1 cellular context compared by ENCODE assay signal in the genomic region with DNA sequence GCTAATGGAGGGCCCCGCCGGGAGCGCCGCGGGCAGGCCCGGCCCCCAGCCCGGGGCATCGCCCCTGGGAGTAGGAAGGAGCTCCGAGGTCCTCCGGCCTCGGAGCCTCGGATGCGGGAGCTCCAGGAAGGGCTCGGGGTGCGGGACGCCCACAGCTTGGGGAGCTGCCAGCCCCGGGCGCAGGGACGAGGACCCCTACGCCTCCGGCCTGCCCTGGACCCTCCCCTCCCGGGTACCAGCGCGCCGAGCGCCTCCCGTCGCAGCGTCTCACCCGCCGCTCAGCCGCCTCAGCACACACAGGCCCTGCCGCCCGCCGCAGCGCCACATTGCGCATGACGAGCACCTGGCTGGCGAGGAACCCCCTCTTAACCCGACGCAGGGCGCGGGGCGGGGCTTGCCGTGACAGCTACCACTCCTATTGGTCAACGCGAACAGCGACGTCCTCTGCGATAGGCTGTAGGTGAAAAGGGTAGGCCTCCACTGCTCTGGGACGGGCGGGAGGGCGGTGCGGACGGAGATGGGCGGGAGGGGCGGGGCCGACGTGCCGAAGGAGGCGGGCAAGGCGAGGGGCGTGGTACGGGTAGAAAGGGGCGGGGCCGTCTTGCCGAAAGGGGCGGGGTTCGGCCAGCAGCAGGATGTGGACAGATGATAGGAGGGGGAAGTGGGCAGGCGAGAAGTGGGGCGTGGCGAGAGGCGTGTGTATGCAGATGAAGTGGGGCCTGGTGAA.
TF ChIP-seq lines count a peak whose summit lies in the region.

A gene with protein sequence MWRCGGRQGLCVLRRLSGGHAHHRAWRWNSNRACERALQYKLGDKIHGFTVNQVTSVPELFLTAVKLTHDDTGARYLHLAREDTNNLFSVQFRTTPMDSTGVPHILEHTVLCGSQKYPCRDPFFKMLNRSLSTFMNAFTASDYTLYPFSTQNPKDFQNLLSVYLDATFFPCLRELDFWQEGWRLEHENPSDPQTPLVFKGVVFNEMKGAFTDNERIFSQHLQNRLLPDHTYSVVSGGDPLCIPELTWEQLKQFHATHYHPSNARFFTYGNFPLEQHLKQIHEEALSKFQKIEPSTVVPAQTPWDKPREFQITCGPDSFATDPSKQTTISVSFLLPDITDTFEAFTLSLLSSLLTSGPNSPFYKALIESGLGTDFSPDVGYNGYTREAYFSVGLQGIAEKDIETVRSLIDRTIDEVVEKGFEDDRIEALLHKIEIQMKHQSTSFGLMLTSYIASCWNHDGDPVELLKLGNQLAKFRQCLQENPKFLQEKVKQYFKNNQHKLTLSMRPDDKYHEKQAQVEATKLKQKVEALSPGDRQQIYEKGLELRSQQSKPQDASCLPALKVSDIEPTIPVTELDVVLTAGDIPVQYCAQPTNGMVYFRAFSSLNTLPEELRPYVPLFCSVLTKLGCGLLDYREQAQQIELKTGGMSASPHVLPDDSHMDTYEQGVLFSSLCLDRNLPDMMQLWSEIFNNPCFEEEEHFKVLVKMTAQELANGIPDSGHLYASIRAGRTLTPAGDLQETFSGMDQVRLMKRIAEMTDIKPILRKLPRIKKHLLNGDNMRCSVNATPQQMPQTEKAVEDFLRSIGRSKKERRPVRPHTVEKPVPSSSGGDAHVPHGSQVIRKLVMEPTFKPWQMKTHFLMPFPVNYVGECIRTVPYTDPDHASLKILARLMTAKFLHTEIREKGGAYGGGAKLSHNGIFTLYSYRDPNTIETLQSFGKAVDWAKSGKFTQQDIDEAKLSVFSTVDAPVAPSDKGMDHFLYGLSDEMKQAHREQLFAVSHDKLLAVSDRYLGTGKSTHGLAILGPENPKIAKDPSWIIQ (minus strand): TSS at position 337 of the 727 bp plus-strand sequence. CDS start 10 bp downstream, at position 327.

TF ChIP-seq in HepG2, 621 proteins besides CTCF, POLR2A, EP300 and RAD21 (continued from another document and continues in another):
- TF ChIP-seq, protein P1, sequence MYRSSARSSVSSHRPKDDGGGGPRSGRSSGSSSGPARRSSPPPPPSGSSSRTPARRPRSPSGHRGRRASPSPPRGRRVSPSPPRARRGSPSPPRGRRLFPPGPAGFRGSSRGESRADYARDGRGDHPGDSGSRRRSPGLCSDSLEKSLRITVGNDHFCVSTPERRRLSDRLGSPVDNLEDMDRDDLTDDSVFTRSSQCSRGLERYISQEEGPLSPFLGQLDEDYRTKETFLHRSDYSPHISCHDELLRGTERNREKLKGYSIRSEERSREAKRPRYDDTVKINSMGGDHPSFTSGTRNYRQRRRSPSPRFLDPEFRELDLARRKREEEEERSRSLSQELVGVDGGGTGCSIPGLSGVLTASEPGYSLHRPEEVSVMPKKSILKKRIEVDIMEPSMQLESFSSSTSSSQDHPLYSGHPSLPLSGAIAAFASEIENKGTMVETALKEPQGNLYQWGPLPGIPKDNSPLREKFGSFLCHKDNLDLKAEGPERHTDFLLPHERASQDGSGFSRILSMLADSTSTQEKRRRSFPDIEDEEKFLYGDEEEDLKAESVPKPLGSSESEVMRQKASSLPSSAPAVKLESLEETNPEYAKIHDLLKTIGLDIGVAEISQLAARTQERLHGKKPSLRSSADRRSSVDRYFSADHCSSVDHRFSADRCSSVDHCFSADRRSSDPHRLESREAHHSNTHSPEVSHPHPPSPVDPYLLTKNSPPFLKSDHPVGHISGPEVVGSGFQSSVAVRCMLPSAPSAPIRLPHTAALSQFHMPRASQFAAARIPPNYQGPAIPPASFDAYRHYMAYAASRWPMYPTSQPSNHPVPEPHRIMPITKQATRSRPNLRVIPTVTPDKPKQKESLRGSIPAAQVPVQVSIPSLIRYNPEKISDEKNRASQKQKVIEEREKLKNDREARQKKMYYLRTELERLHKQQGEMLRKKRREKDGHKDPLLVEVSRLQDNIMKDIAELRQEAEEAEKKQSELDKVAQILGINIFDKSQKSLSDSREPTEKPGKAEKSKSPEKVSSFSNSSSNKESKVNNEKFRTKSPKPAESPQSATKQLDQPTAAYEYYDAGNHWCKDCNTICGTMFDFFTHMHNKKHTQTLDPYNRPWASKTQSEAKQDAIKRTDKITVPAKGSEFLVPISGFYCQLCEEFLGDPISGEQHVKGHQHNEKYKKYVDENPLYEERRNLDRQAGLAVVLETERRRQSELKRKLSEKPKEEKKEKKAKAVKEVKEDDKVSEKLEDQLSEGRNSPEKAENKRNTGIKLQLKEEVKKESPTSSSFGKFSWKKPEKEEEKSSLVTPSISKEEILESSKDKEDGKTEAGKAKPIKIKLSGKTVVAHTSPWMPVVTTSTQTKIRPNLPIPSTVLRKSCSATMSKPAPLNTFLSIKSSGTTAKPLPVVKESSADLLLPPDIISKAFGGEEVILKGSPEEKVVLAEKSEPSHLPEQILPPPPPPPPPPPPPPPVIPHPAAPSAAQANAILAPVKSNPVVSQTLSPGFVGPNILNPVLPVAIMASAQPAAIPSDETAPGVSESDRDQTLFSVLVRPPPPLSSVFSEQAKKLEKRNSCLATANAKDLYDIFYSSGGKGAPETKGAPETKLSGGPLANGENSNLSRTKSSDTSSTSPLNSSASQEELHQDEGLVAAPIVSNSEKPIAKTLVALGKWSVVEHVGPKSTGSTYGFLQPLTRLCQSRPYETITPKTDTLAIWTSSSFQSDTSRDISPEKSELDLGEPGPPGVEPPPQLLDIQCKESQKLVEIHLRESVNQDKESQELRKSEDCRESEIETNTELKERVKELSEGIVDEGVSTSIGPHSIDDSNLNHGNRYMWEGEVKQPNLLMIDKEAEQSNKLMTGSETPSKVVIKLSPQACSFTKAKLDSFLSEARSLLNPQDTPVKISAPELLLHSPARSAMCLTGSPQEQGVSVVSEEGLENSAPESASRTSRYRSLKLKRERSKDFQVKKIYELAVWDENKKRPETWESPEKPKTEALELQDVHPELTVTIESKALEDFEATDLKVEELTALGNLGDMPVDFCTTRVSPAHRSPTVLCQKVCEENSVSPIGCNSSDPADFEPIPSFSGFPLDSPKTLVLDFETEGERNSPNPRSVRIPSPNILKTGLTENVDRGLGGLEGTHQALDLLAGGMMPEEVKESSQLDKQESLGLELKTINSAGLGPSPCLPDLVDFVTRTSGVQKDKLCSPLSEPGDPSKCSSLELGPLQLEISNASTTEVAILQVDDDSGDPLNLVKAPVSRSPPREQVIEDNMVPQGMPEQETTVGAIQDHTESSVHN (CRISPR knock-in tag; IDR thresholded peaks at IDR 0.05), result no peak
- TF ChIP-seq, protein P2, sequence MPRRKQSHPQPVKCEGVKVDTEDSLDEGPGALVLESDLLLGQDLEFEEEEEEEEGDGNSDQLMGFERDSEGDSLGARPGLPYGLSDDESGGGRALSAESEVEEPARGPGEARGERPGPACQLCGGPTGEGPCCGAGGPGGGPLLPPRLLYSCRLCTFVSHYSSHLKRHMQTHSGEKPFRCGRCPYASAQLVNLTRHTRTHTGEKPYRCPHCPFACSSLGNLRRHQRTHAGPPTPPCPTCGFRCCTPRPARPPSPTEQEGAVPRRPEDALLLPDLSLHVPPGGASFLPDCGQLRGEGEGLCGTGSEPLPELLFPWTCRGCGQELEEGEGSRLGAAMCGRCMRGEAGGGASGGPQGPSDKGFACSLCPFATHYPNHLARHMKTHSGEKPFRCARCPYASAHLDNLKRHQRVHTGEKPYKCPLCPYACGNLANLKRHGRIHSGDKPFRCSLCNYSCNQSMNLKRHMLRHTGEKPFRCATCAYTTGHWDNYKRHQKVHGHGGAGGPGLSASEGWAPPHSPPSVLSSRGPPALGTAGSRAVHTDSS (CRISPR knock-in tag; conservative IDR thresholded peaks at IDR 0.05), result no peak
- TF ChIP-seq, protein P3, sequence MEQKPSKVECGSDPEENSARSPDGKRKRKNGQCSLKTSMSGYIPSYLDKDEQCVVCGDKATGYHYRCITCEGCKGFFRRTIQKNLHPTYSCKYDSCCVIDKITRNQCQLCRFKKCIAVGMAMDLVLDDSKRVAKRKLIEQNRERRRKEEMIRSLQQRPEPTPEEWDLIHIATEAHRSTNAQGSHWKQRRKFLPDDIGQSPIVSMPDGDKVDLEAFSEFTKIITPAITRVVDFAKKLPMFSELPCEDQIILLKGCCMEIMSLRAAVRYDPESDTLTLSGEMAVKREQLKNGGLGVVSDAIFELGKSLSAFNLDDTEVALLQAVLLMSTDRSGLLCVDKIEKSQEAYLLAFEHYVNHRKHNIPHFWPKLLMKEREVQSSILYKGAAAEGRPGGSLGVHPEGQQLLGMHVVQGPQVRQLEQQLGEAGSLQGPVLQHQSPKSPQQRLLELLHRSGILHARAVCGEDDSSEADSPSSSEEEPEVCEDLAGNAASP (CRISPR knock-in tag; IDR thresholded peaks at IDR 0.05; ENCODE audit: borderline replicate concordance), result peak; percentile 58; the same call in 1 of the 2 replicates
- TF ChIP-seq SP5 (CRISPR knock-in tag; IDR thresholded peaks at IDR 0.05; ENCODE audit: borderline replicate concordance, low read depth), result peak; percentile 27; the same call in 1 of the 2 replicates
- TF ChIP-seq ZFP36L1 (CRISPR knock-in tag; IDR thresholded peaks at IDR 0.05), result peak; percentile 72; the same call in 1 of the 2 replicates
- 0 out of 2 replicates have a peak, but pooled peaks have one; percentile 76 for TF ChIP-seq ZNF430 (CRISPR knock-in tag; IDR thresholded peaks at IDR 0.05)
- TF ChIP-seq, protein P4, sequence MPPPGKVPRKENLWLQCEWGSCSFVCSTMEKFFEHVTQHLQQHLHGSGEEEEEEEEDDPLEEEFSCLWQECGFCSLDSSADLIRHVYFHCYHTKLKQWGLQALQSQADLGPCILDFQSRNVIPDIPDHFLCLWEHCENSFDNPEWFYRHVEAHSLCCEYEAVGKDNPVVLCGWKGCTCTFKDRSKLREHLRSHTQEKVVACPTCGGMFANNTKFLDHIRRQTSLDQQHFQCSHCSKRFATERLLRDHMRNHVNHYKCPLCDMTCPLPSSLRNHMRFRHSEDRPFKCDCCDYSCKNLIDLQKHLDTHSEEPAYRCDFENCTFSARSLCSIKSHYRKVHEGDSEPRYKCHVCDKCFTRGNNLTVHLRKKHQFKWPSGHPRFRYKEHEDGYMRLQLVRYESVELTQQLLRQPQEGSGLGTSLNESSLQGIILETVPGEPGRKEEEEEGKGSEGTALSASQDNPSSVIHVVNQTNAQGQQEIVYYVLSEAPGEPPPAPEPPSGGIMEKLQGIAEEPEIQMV (CRISPR knock-in tag; IDR thresholded peaks at IDR 0.05; ENCODE audit: low read depth), result peak; percentile 35; the same call in 1 of the 2 replicates
- TF ChIP-seq, protein P5, sequence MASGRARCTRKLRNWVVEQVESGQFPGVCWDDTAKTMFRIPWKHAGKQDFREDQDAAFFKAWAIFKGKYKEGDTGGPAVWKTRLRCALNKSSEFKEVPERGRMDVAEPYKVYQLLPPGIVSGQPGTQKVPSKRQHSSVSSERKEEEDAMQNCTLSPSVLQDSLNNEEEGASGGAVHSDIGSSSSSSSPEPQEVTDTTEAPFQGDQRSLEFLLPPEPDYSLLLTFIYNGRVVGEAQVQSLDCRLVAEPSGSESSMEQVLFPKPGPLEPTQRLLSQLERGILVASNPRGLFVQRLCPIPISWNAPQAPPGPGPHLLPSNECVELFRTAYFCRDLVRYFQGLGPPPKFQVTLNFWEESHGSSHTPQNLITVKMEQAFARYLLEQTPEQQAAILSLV (CRISPR knock-in tag; IDR thresholded peaks at IDR 0.05; ENCODE audit: borderline replicate concordance), result peak; percentile 92
- 0 out of 2 replicates have a peak, but pooled peaks have one; percentile 70 for TF ChIP-seq EEA1 (CRISPR knock-in tag; IDR thresholded peaks at IDR 0.05; ENCODE audit: borderline replicate concordance)
- no peak for TF ChIP-seq ZNF75D (CRISPR knock-in tag; IDR thresholded peaks at IDR 0.05; ENCODE audit: borderline replicate concordance)
- TF ChIP-seq ZFX (CRISPR knock-in tag; IDR thresholded peaks at IDR 0.05; ENCODE audit: low read depth), result peak; percentile 97
- peak; percentile 94 for TF ChIP-seq SRY (CRISPR knock-in tag; IDR thresholded peaks at IDR 0.05)
- TF ChIP-seq, protein P6, sequence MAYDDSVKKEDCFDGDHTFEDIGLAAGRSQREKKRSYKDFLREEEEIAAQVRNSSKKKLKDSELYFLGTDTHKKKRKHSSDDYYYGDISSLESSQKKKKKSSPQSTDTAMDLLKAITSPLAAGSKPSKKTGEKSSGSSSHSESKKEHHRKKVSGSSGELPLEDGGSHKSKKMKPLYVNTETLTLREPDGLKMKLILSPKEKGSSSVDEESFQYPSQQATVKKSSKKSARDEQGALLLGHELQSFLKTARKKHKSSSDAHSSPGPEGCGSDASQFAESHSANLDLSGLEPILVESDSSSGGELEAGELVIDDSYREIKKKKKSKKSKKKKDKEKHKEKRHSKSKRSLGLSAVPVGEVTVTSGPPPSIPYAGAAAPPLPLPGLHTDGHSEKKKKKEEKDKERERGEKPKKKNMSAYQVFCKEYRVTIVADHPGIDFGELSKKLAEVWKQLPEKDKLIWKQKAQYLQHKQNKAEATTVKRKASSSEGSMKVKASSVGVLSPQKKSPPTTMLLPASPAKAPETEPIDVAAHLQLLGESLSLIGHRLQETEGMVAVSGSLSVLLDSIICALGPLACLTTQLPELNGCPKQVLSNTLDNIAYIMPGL (CRISPR knock-in tag; IDR thresholded peaks at IDR 0.05; ENCODE audit: borderline replicate concordance in 1 of 2, low read depth in 1 of 2), result peak; percentile 69 to 80; a peak in 2 of 4 replicates
- no peak for TF ChIP-seq GZF1 (CRISPR knock-in tag; IDR thresholded peaks at IDR 0.05)
- TF ChIP-seq ZNF343 (CRISPR knock-in tag; IDR thresholded peaks at IDR 0.05), result peak; percentile 76; the same call in 1 of the 2 replicates
- TF ChIP-seq CEBPB (IDR thresholded peaks at IDR 0.05; ENCODE audit: borderline replicate concordance, low read depth, low read length), result no peak
- TF ChIP-seq, protein P7, sequence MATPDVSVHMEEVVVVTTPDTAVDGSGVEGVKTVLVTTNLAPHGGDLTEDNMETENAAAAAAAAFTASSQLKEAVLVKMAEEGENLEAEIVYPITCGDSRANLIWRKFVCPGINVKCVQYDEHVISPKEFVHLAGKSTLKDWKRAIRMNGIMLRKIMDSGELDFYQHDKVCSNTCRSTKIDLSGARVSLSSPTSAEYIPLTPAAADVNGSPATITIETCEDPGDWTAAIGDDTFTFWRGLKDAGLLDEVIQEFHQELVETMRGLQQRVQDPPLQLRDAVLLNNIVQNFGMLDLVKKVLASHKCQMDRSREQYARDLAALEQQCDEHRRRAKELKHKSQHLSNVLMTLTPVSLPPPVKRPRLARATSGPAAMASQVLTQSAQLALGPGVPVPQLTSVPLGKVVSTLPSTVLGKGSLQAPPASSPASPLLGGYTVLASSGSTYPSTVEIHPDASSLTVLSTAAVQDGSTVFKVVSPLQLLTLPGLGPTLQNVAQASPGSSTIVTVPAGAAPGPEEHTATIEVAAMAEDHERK (CRISPR knock-in tag; IDR thresholded peaks at IDR 0.05; ENCODE audit: low read depth), result peak; percentile 65
- TF ChIP-seq YY1 (IDR thresholded peaks at IDR 0.05; ENCODE audit: insufficient read depth, insufficient replicate concordance, low read depth, low read length), result peak; percentile 57
- TF ChIP-seq KAT8 (CRISPR knock-in tag; IDR thresholded peaks at IDR 0.05), result peak; percentile 78
- TF ChIP-seq, protein P8, sequence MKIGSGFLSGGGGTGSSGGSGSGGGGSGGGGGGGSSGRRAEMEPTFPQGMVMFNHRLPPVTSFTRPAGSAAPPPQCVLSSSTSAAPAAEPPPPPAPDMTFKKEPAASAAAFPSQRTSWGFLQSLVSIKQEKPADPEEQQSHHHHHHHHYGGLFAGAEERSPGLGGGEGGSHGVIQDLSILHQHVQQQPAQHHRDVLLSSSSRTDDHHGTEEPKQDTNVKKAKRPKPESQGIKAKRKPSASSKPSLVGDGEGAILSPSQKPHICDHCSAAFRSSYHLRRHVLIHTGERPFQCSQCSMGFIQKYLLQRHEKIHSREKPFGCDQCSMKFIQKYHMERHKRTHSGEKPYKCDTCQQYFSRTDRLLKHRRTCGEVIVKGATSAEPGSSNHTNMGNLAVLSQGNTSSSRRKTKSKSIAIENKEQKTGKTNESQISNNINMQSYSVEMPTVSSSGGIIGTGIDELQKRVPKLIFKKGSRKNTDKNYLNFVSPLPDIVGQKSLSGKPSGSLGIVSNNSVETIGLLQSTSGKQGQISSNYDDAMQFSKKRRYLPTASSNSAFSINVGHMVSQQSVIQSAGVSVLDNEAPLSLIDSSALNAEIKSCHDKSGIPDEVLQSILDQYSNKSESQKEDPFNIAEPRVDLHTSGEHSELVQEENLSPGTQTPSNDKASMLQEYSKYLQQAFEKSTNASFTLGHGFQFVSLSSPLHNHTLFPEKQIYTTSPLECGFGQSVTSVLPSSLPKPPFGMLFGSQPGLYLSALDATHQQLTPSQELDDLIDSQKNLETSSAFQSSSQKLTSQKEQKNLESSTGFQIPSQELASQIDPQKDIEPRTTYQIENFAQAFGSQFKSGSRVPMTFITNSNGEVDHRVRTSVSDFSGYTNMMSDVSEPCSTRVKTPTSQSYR (CRISPR knock-in tag; IDR thresholded peaks at IDR 0.05; ENCODE audit: borderline replicate concordance), result no peak
